In the genomic region with DNA sequence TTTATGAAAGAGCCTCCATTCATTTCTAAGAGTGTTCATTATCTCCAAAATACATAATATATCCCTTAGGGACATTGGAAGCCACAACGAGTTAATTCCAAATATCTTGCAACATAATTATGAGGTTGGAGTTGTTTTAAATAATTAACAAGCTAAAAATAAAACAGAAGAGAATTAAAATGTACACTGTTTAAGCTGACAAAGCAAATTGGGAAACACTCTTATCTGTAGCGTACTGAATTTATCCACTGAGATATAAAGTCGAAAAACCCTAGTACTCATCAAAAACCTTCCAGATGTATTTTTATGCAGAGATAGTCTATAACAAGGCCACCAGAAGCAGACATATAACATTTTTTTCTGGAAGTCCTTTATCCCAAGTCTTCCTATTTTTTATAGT, we compare ENCODE assay signal across 2 cellular contexts.
A peak's percentile ranks its signal among the peaks of the same experiment; 100 is the strongest.
TF ChIP-seq lines count a peak whose summit lies in the region.

No MANE protein-coding gene starts in this region.

TF ChIP-seq in HepG2, 621 proteins besides CTCF, POLR2A, EP300 and RAD21:
- no peak for TF ChIP-seq KDM2A (CRISPR knock-in tag; IDR thresholded peaks at IDR 0.05; ENCODE audit: borderline replicate concordance, low read depth)
- peak; percentile 77 to 86 for TF ChIP-seq MAFK (conservative IDR thresholded peaks at IDR 0.05 in 1 of 2, IDR thresholded peaks at IDR 0.05 in 1 of 2; ENCODE audit: low read length in 2 of 2)
- TF ChIP-seq ZNF468 (CRISPR knock-in tag; IDR thresholded peaks at IDR 0.05), result no peak
- no peak for TF ChIP-seq ZFX (CRISPR knock-in tag; IDR thresholded peaks at IDR 0.05; ENCODE audit: low read depth)
- TF ChIP-seq ZSCAN20 (CRISPR knock-in tag; IDR thresholded peaks at IDR 0.05; ENCODE audit: borderline replicate concordance), result no peak
- TF ChIP-seq, protein P1, sequence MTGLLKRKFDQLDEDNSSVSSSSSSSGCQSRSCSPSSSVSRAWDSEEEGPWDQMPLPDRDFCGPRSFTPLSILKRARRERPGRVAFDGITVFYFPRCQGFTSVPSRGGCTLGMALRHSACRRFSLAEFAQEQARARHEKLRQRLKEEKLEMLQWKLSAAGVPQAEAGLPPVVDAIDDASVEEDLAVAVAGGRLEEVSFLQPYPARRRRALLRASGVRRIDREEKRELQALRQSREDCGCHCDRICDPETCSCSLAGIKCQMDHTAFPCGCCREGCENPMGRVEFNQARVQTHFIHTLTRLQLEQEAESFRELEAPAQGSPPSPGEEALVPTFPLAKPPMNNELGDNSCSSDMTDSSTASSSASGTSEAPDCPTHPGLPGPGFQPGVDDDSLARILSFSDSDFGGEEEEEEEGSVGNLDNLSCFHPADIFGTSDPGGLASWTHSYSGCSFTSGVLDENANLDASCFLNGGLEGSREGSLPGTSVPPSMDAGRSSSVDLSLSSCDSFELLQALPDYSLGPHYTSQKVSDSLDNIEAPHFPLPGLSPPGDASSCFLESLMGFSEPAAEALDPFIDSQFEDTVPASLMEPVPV (CRISPR knock-in tag; IDR thresholded peaks at IDR 0.05), result no peak
- TF ChIP-seq SNAPC2 (CRISPR knock-in tag; IDR thresholded peaks at IDR 0.05), result no peak
- TF ChIP-seq, protein P2, sequence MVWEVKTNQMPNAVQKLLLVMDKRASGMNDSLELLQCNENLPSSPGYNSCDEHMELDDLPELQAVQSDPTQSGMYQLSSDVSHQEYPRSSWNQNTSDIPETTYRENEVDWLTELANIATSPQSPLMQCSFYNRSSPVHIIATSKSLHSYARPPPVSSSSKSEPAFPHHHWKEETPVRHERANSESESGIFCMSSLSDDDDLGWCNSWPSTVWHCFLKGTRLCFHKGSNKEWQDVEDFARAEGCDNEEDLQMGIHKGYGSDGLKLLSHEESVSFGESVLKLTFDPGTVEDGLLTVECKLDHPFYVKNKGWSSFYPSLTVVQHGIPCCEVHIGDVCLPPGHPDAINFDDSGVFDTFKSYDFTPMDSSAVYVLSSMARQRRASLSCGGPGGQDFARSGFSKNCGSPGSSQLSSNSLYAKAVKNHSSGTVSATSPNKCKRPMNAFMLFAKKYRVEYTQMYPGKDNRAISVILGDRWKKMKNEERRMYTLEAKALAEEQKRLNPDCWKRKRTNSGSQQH (CRISPR knock-in tag; IDR thresholded peaks at IDR 0.05; ENCODE audit: low read depth), result no peak
- no peak for TF ChIP-seq TBL1XR1 (IDR thresholded peaks at IDR 0.05; ENCODE audit: borderline replicate concordance, low read length, partially characterized antibody)
- TF ChIP-seq ZNF451 (CRISPR knock-in tag; IDR thresholded peaks at IDR 0.05), result no peak
- TF ChIP-seq, protein P3, sequence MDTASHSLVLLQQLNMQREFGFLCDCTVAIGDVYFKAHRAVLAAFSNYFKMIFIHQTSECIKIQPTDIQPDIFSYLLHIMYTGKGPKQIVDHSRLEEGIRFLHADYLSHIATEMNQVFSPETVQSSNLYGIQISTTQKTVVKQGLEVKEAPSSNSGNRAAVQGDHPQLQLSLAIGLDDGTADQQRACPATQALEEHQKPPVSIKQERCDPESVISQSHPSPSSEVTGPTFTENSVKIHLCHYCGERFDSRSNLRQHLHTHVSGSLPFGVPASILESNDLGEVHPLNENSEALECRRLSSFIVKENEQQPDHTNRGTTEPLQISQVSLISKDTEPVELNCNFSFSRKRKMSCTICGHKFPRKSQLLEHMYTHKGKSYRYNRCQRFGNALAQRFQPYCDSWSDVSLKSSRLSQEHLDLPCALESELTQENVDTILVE (CRISPR knock-in tag; IDR thresholded peaks at IDR 0.05), result no peak
- no peak for TF ChIP-seq BRCA1 (CRISPR knock-in tag; IDR thresholded peaks at IDR 0.05)
- TF ChIP-seq ZNF782 (CRISPR knock-in tag; IDR thresholded peaks at IDR 0.05; ENCODE audit: borderline replicate concordance), result no peak
- TF ChIP-seq FOXK1 (CRISPR knock-in tag; IDR thresholded peaks at IDR 0.05; ENCODE audit: borderline replicate concordance, low read depth), result no peak
- TF ChIP-seq MAFF (IDR thresholded peaks at IDR 0.05; ENCODE audit: low read depth, low read length), result peak; percentile 77

TF ChIP-seq in K562, 482 proteins besides CTCF, POLR2A, EP300 and RAD21:
- TF ChIP-seq ZNF316 (IDR thresholded peaks at IDR 0.05), result peak; percentile 52; the same call in 1 of the 2 replicates
- TF ChIP-seq GATA2 (CRISPR knock-in tag; IDR thresholded peaks at IDR 0.05), result no peak
- TF ChIP-seq, protein P4, sequence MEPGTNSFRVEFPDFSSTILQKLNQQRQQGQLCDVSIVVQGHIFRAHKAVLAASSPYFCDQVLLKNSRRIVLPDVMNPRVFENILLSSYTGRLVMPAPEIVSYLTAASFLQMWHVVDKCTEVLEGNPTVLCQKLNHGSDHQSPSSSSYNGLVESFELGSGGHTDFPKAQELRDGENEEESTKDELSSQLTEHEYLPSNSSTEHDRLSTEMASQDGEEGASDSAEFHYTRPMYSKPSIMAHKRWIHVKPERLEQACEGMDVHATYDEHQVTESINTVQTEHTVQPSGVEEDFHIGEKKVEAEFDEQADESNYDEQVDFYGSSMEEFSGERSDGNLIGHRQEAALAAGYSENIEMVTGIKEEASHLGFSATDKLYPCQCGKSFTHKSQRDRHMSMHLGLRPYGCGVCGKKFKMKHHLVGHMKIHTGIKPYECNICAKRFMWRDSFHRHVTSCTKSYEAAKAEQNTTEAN (CRISPR knock-in tag; IDR thresholded peaks at IDR 0.05), result no peak
- TF ChIP-seq MAFF (IDR thresholded peaks at IDR 0.05; ENCODE audit: low read length), result peak; percentile 54; the same call in 1 of the 2 replicates
- TF ChIP-seq C11orf30 (IDR thresholded peaks at IDR 0.05; ENCODE audit: low read depth), result peak; percentile 44; the same call in 1 of the 2 replicates
- TF ChIP-seq MAFK (IDR thresholded peaks at IDR 0.05; ENCODE audit: low read length), result peak; percentile 43; the same call in 1 of the 2 replicates
- no peak for TF ChIP-seq RCOR1 (IDR thresholded peaks at IDR 0.05; ENCODE audit: borderline replicate concordance in 1 of 2, low read depth in 2 of 2, low read length in 2 of 2)
- no peak for TF ChIP-seq TCF7 (IDR thresholded peaks at IDR 0.05; ENCODE audit: borderline replicate concordance)
